ENCODE assay signal across 34 cellular contexts in genomic region chr2:139605668-139606067, GRCh38.
DNase-seq lines count a peak whose midpoint lies in the region; ATAC-seq, FAIRE-seq and TF ChIP-seq lines count a peak whose summit lies in the region.
"Had no signal": no experiment of that assay in that cellular context is flagged by ENCODE, and none has a peak within 500 bp of the region (broad histone marks: within the 10 kb centered on the region; RNA-seq: fewer than 3 reads in every experiment).

No MANE protein-coding gene starts in this region.

- no peaks in the 10 kb centered on the region for H3K27me3 Mint-ChIP-seq in mesothelial cell of epicardium (ENCODE audit: low read depth)
- H3K27me3 Mint-ChIP-seq: B cell; CD4-positive, alpha-beta memory T cell; CD4-positive, alpha-beta T cell; CD4-positive, CD25-positive, alpha-beta regulatory T cell; CD8-positive, alpha-beta memory T cell had no signal

- no peak overlapping the region for H2AFZ ChIP-seq in HepG2 (ENCODE audit: low read length)
- no peak overlapping the region for H2AFZ ChIP-seq in GM12878 (ENCODE audit: control insufficient read depth, low read depth, low read length)

- POLR2A ChIA-PET in HepG2 (lab: Yijun Ruan, JAX) = no interaction called here
- POLR2A ChIA-PET in GM12878 (lab: Charles Lee) = no interaction called here

- CTCF ChIA-PET in HepG2 (lab: Yijun Ruan, JAX; ENCODE audit: low intra/inter-chr PET ratio, low total read pairs) = no interaction called here
- CTCF ChIA-PET in GM12878 (lab: Yijun Ruan, JAX) = no interaction called here

- H3K79me2 ChIP-seq in HepG2 (ENCODE audit: insufficient read depth, low read length) (no peaks in the 10 kb centered on the region), GM12878 (ENCODE audit: control insufficient read depth, insufficient read depth, low read length) (no peaks in the 10 kb centered on the region)

- no peaks in the 10 kb centered on the region for H3K4me1 ChIP-seq in HepG2 (ENCODE audit: insufficient read depth, low read length)
- H3K4me1 ChIP-seq in right lobe of liver = no peaks in the 10 kb centered on the region
- no peaks in the 10 kb centered on the region for H3K4me1 ChIP-seq in GM12878 (ENCODE audit: control insufficient read depth, insufficient read depth, low read length)
- no peaks in the 10 kb centered on the region for H3K4me1 ChIP-seq in small intestine (ENCODE audit: control insufficient read depth in 2 of 2, insufficient read depth in 1 of 2, low read depth in 1 of 2, low read length in 1 of 2)
- H3K4me1 ChIP-seq: A549; BE2C; BLaER1; BLaER1 treated with 17β-estradiol and CSF1 and Interleukin-3, amounts not matched to agents 10 nM and 100 nM; Caco-2 had no signal

- no peak overlapping the region for H3K27ac Mint-ChIP-seq in mesothelial cell of epicardium
- H3K27ac Mint-ChIP-seq: B cell; CD4-positive, alpha-beta memory T cell; CD4-positive, alpha-beta T cell; CD4-positive, CD25-positive, alpha-beta regulatory T cell; CD8-positive, alpha-beta memory T cell; CD8-positive, alpha-beta T cell had no signal

- H3K27me3 ChIP-seq in HepG2 (ENCODE audit: control insufficient read depth in 1 of 2, insufficient read depth in 2 of 2, low read length in 2 of 2) (no peaks in the 10 kb centered on the region), right lobe of liver (no peaks in the 10 kb centered on the region), GM12878 (replicated peaks in 1 of 2; ENCODE audit: control insufficient read depth in 2 of 2, insufficient read depth in 2 of 2, low read length in 1 of 2) (no peaks in the 10 kb centered on the region), small intestine (ENCODE audit: control insufficient read depth in 2 of 2, insufficient read depth in 2 of 2, low read length in 2 of 2) (no peaks in the 10 kb centered on the region)
- H3K27me3 ChIP-seq: BE2C; BLaER1; BLaER1 treated with 17β-estradiol and CSF1 and Interleukin-3, amounts not matched to agents 10 nM and 100 nM had no signal

- intact Hi-C loops in HepG2 (cut with micrococcal nuclease; ENCODE audit: unreplicated experiment) (no loop called here), right lobe of liver (cut with DNase I) (no loop called here), GM12878 (cut with micrococcal nuclease; ENCODE audit: unreplicated experiment) (no loop called here)

- 1% methylated on average over 2 of the region's 2 CpGs for WGBS in HepG2 (ENCODE audit: low lambda C conversion rate)
- 53% methylated on average over 2 of the region's 2 CpGs for WGBS in right lobe of liver (ENCODE audit: insufficient coverage, low coverage, low lambda C conversion rate, missing lambda C conversion rate)
- 67% methylated on average over 2 of the region's 2 CpGs for WGBS in GM12878 (ENCODE audit: insufficient coverage, insufficient replicate concordance, low lambda C conversion rate, missing lambda C conversion rate)
- 93 to 95% (median 95%) methylated on average over 2 of the region's 2 CpGs for WGBS in small intestine, 3 donors

- SMC1A ChIA-PET in GM12878 (lab: Charles Lee; ENCODE audit: uncharacterized antibody, unreplicated experiment) = interaction anchor here (0.9 kb wide), 1 partner anchor 24 kb away, joined by 5 read pairs; no protein-coding TSS in a partner anchor

- in situ Hi-C loops in HepG2 (cut with HindIII; ENCODE audit: extremely low pct_ligation_motif_present, low pct_unique_long_range_greater_than_20kb) = no loop called here
- in situ Hi-C loops in GM12878 (cut with MboI) = no loop called here

- RAD21 ChIA-PET in GM12878 (lab: Charles Lee; ENCODE audit: unreplicated experiment) = no interaction called here

- no peak for TF ChIP-seq EP300 in HepG2 (IDR thresholded peaks at IDR 0.05; ENCODE audit: low read depth in 2 of 2, low read length in 2 of 2)
- TF ChIP-seq EP300 in HepG2 (CRISPR knock-in tag; IDR thresholded peaks at IDR 0.05; ENCODE audit: borderline replicate concordance) = no peak
- no peak for TF ChIP-seq EP300 in GM12878 (IDR thresholded peaks at IDR 0.05; ENCODE audit: borderline replicate concordance in 1 of 2, control insufficient read depth in 1 of 2, low read depth in 2 of 2, low read length in 2 of 2)

- H3K4me1 Mint-ChIP-seq in mesothelial cell of epicardium = no peaks in the 10 kb centered on the region
- H3K4me1 Mint-ChIP-seq: B cell; CD14-positive monocyte; CD4-positive, alpha-beta memory T cell; CD4-positive, CD25-positive, alpha-beta regulatory T cell; CD8-positive, alpha-beta memory T cell had no signal

- no peak for ATAC-seq in HepG2
- ATAC-seq in right lobe of liver = no peak
- ATAC-seq in GM12878 = no peak
- no peak for ATAC-seq in GM21786 (IDR thresholded peaks at IDR 0.05; ENCODE audit: unreplicated experiment)
- ATAC-seq: A549; CD8-positive, alpha-beta T cell had no signal

- BruUV-seq in HepG2 (replicated peaks; lab: Mats Ljungman, UMichigan) = no TSS peak
- BruUV-seq in GM12878 (replicated peaks; lab: Mats Ljungman, UMichigan) = no TSS peak

- H3K9me3 ChIP-seq in HepG2 (ENCODE audit: low read length) (no peaks in the 10 kb centered on the region; the same call in 1 of the 2 replicates), right lobe of liver (no peaks in the 10 kb centered on the region), GM12878 (replicated peaks; ENCODE audit: control insufficient read depth, insufficient read depth, low read length) (no peaks in the 10 kb centered on the region), small intestine (ENCODE audit: control insufficient read depth, low read depth) (no peaks in the 10 kb centered on the region)
- H3K9me3 ChIP-seq: A549, BE2C, BLaER1, Caco-2 had no signal

- TF ChIP-seq RAD21 in HepG2 (CRISPR knock-in tag; IDR thresholded peaks at IDR 0.05) = no peak
- no peak for TF ChIP-seq RAD21 in GM12878 (IDR thresholded peaks at IDR 0.05; ENCODE audit: insufficient read depth, low read depth, low read length)

- H4K20me1 ChIP-seq in HepG2 (ENCODE audit: insufficient read depth, low read length) (no peaks in the 10 kb centered on the region), GM12878 (ENCODE audit: control insufficient read depth, insufficient read depth) (no peaks in the 10 kb centered on the region)
- H4K20me1 ChIP-seq: BLaER1; BLaER1 treated with 17β-estradiol and CSF1 and Interleukin-3, amounts not matched to agents 10 nM and 100 nM had no signal

- FAIRE-seq in HepG2 (lab: Jason Lieb, UNC) = no peak
- FAIRE-seq in GM12878 (lab: Jason Lieb, UNC) = no peak
- peak; percentile 85 for FAIRE-seq in small intestine (lab: Jason Lieb, UNC)
- FAIRE-seq: A549, D721Med had no signal

- H3K4me2 ChIP-seq in HepG2 (ENCODE audit: low read depth, low read length) = no peak overlapping the region
- H3K4me2 ChIP-seq in GM12878 (ENCODE audit: control insufficient read depth, insufficient read depth) = no peak overlapping the region
- H3K4me2 ChIP-seq: A549; BLaER1; BLaER1 treated with 17β-estradiol and CSF1 and Interleukin-3, amounts not matched to agents 10 nM and 100 nM had no signal

- H3K36me3 Mint-ChIP-seq in mesothelial cell of epicardium = peaks cover 1% of the 10 kb centered on the region
- H3K36me3 Mint-ChIP-seq: CD14-positive monocyte; CD4-positive, alpha-beta memory T cell; CD4-positive, CD25-positive, alpha-beta regulatory T cell; CD8-positive, alpha-beta memory T cell; CD8-positive, alpha-beta T cell had no signal

- DNase-seq in HepG2 (ENCODE audit: low spot score) = no peak
- no peak for DNase-seq in right lobe of liver
- no peak for DNase-seq in GM12878 (ENCODE audit: low read depth, low spot score)
- no peak for DNase-seq in small intestine
- no peak for DNase-seq in mesothelial cell of epicardium (ENCODE audit: low spot score in 2 of 2, unreplicated experiment in 2 of 2)
- DNase-seq: 8988T; ACHN; AML-193; BE2C; C1 segment of cervical spinal cord; Caco-2; Calu3; CD4-positive, alpha-beta memory T cell; CD4-positive, alpha-beta T cell; CD4-positive, CD25-positive, alpha-beta regulatory T cell; CD8-positive, alpha-beta memory T cell; CD8-positive, alpha-beta T cell; COR-L47; DMS 273 treated with DMSO at 0.1 percent for 48 hours; DMS153; DMS53; DMS79; DMS79 treated with DMSO at 0.1 percent for 48 hours; DND-41; EL had no signal

- H3K4me3 ChIP-seq in HepG2 (replicated peaks in 1 of 3; ENCODE audit: insufficient read depth in 1 of 3, low read depth in 2 of 3, low read length in 3 of 3) (no peak overlapping the region), right lobe of liver (no peak overlapping the region), GM12878 (no peak overlapping the region), small intestine (ENCODE audit: low read depth in 1 of 2, low read length in 2 of 2) (no peak overlapping the region)
- H3K4me3 ChIP-seq: A549; BLaER1; BLaER1 treated with 17β-estradiol and CSF1 and Interleukin-3, amounts not matched to agents 10 nM and 100 nM had no signal

- TF ChIP-seq POLR2A in HepG2 (IDR thresholded peaks at IDR 0.05; ENCODE audit: insufficient read depth in 1 of 2, low read depth in 2 of 2, low read length in 2 of 2) = no peak
- TF ChIP-seq POLR2A in right lobe of liver (IDR thresholded peaks at IDR 0.05) = no peak
- no peak for TF ChIP-seq POLR2A in GM12878 (IDR thresholded peaks at IDR 0.05; ENCODE audit: low read depth, low read length)

- no peak for TF ChIP-seq CTCF in HepG2 (CRISPR knock-in tag; IDR thresholded peaks at IDR 0.05)
- no peak for TF ChIP-seq CTCF in right lobe of liver (IDR thresholded peaks at IDR 0.05)
- TF ChIP-seq CTCF in GM12878 (IDR thresholded peaks at IDR 0.05 in 2 of 3, conservative IDR thresholded peaks at IDR 0.05 in 1 of 3; ENCODE audit: control insufficient read depth in 2 of 3, extremely low read depth in 1 of 3, insufficient read depth in 1 of 3, low read depth in 3 of 3, low read length in 3 of 3) = no peak
- TF ChIP-seq CTCF in mesothelial cell of epicardium (IDR thresholded peaks at IDR 0.05; ENCODE audit: unreplicated experiment) = no peak

- H3K36me3 ChIP-seq in HepG2 (replicated peaks in 1 of 2; ENCODE audit: control insufficient read depth in 1 of 2, insufficient read depth in 2 of 2, low read length in 2 of 2) (no peaks in the 10 kb centered on the region), right lobe of liver (no peaks in the 10 kb centered on the region), GM12878 (ENCODE audit: control insufficient read depth in 2 of 2, insufficient read depth in 2 of 2, low read length in 1 of 2) (no peaks in the 10 kb centered on the region), small intestine (ENCODE audit: control insufficient read depth in 2 of 2, insufficient read depth in 2 of 2, low read length in 2 of 2) (no peaks in the 10 kb centered on the region)
- H3K36me3 ChIP-seq: BE2C; BLaER1; BLaER1 treated with 17β-estradiol and CSF1 and Interleukin-3, amounts not matched to agents 10 nM and 100 nM had no signal

- peaks cover 39% of the 10 kb centered on the region for H3K9me3 Mint-ChIP-seq in mesothelial cell of epicardium

- H3K27ac ChIP-seq in HepG2 (ENCODE audit: extremely low read length, insufficient read depth, low read length) (no peak overlapping the region), right lobe of liver (no peak overlapping the region), GM12878 (ENCODE audit: control insufficient read depth, insufficient read depth) (no peak overlapping the region), small intestine (ENCODE audit: low read depth in 1 of 2, low read length in 1 of 2) (no peak overlapping the region)
- H3K27ac ChIP-seq: 22Rv1; A549; BLaER1; BLaER1 treated with 17β-estradiol and CSF1 and Interleukin-3, amounts not matched to agents 10 nM and 100 nM; C4-2B had no signal

- no peak overlapping the region for H3K4me3 Mint-ChIP-seq in mesothelial cell of epicardium
- H3K4me3 Mint-ChIP-seq: B cell; CD14-positive monocyte; CD4-positive, alpha-beta memory T cell; CD4-positive, alpha-beta T cell; CD4-positive, CD25-positive, alpha-beta regulatory T cell; CD8-positive, alpha-beta memory T cell; CD8-positive, alpha-beta T cell had no signal

- no peak overlapping the region for H3K9ac ChIP-seq in HepG2 (ENCODE audit: insufficient read depth, low read depth, low read length)
- no peak overlapping the region for H3K9ac ChIP-seq in GM12878 (ENCODE audit: control insufficient read depth, insufficient read depth, low read length)
- H3K9ac ChIP-seq: BLaER1; BLaER1 treated with 17β-estradiol and CSF1 and Interleukin-3, amounts not matched to agents 10 nM and 100 nM had no signal
